Comparison of ENCODE assay signal across 1 cellular context in the genomic region with DNA sequence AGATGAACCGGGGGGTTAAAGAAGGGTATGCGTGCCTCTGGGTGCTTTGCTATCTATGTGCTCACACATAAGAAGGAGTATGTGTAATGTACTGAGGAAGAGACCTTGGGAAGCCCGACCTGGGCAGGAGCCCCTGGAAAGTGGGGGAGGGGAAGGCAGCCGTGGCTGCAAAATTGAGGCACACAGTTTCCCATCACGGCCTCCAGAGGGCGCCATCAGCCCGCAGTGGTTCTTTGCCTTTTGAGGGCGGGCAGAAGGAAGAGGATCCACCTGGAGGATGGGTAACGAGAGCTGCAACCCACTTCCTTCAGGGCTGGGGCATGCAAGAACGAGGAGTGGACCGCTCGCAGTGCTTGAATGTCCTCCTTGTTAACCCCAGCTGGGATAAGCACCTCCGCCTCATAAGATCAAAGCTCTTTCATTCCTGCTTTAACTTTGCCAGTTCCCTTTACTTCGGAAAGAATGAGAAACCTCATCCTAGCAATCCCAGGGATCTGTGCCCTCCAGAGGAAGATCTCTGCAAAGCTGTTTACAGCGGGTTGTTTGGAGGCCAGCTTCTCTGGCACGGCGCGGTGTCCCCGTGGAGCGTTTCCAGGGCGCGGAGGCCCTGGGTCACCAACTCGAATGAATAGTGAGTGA.
TF ChIP-seq lines count a peak whose summit lies in the region.

No MANE protein-coding gene starts in this region.

TF ChIP-seq in GM12878, 131 proteins besides CTCF, POLR2A, EP300 and RAD21 (continued from another document):
- TF ChIP-seq, protein P1, sequence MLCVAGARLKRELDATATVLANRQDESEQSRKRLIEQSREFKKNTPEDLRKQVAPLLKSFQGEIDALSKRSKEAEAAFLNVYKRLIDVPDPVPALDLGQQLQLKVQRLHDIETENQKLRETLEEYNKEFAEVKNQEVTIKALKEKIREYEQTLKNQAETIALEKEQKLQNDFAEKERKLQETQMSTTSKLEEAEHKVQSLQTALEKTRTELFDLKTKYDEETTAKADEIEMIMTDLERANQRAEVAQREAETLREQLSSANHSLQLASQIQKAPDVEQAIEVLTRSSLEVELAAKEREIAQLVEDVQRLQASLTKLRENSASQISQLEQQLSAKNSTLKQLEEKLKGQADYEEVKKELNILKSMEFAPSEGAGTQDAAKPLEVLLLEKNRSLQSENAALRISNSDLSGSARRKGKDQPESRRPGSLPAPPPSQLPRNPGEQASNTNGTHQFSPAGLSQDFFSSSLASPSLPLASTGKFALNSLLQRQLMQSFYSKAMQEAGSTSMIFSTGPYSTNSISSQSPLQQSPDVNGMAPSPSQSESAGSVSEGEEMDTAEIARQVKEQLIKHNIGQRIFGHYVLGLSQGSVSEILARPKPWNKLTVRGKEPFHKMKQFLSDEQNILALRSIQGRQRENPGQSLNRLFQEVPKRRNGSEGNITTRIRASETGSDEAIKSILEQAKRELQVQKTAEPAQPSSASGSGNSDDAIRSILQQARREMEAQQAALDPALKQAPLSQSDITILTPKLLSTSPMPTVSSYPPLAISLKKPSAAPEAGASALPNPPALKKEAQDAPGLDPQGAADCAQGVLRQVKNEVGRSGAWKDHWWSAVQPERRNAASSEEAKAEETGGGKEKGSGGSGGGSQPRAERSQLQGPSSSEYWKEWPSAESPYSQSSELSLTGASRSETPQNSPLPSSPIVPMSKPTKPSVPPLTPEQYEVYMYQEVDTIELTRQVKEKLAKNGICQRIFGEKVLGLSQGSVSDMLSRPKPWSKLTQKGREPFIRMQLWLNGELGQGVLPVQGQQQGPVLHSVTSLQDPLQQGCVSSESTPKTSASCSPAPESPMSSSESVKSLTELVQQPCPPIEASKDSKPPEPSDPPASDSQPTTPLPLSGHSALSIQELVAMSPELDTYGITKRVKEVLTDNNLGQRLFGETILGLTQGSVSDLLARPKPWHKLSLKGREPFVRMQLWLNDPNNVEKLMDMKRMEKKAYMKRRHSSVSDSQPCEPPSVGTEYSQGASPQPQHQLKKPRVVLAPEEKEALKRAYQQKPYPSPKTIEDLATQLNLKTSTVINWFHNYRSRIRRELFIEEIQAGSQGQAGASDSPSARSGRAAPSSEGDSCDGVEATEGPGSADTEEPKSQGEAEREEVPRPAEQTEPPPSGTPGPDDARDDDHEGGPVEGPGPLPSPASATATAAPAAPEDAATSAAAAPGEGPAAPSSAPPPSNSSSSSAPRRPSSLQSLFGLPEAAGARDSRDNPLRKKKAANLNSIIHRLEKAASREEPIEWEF (IDR thresholded peaks at IDR 0.05; ENCODE audit: insufficient replicate concordance, low read depth, low read length) = no peak
- TF ChIP-seq SMAD1 (IDR thresholded peaks at IDR 0.05; ENCODE audit: low read depth, partially characterized antibody) (no peak), CHD2 (IDR thresholded peaks at IDR 0.05; ENCODE audit: borderline replicate concordance, low read depth, low read length) (peak; percentile 71; the same call in 1 of the 2 replicates), POLR2AphosphoS2 (IDR thresholded peaks at IDR 0.05; ENCODE audit: low read depth, low read length) (no peak), MEF2A (IDR thresholded peaks at IDR 0.05; ENCODE audit: insufficient read depth, low read depth, low read length) (0 out of 2 replicates have a peak, but pooled peaks have one; percentile 34), IKZF2 (IDR thresholded peaks at IDR 0.05) (0 out of 4 replicates have a peak, but pooled peaks of 1 of the 2 experiments have one; percentile 9), RUNX3 (IDR thresholded peaks at IDR 0.05; ENCODE audit: low read length) (peak; percentile 53), TCF3 (IDR thresholded peaks at IDR 0.05; ENCODE audit: borderline replicate concordance, insufficient read depth, low read depth, low read length) (0 out of 2 replicates have a peak, but pooled peaks have one; percentile 17), CBFB (IDR thresholded peaks at IDR 0.05; ENCODE audit: low read depth) (0 out of 2 replicates have a peak, but pooled peaks have one; percentile 20), JUNB (IDR thresholded peaks at IDR 0.05) (no peak), MTA2 (IDR thresholded peaks at IDR 0.05; ENCODE audit: low read depth) (no peak), FOXM1 (IDR thresholded peaks at IDR 0.05; ENCODE audit: low read depth, low read length) (peak; percentile 45; the same call in 1 of the 2 replicates), YY1 (IDR thresholded peaks at IDR 0.05; ENCODE audit: low read depth, low read length) (peak; percentile 64; the same call in 1 of the 2 replicates), POU2F2 (IDR thresholded peaks at IDR 0.05; ENCODE audit: borderline replicate concordance, low read depth, low read length) (peak; percentile 69; the same call in 1 of the 3 replicates), TCF12 (IDR thresholded peaks at IDR 0.05; ENCODE audit: low read depth, low read length) (0 out of 2 replicates have a peak, but pooled peaks have one; percentile 38), PAX8 (IDR thresholded peaks at IDR 0.05) (no peak), EED (IDR thresholded peaks at IDR 0.05; ENCODE audit: low read depth) (peak; percentile 47; the same call in 1 of the 2 replicates)
- TF ChIP-seq, protein P2, sequence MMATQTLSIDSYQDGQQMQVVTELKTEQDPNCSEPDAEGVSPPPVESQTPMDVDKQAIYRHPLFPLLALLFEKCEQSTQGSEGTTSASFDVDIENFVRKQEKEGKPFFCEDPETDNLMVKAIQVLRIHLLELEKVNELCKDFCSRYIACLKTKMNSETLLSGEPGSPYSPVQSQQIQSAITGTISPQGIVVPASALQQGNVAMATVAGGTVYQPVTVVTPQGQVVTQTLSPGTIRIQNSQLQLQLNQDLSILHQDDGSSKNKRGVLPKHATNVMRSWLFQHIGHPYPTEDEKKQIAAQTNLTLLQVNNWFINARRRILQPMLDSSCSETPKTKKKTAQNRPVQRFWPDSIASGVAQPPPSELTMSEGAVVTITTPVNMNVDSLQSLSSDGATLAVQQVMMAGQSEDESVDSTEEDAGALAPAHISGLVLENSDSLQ (IDR thresholded peaks at IDR 0.05) = peak; percentile 10; the same call in 1 of the 2 replicates
- TF ChIP-seq, protein P3, sequence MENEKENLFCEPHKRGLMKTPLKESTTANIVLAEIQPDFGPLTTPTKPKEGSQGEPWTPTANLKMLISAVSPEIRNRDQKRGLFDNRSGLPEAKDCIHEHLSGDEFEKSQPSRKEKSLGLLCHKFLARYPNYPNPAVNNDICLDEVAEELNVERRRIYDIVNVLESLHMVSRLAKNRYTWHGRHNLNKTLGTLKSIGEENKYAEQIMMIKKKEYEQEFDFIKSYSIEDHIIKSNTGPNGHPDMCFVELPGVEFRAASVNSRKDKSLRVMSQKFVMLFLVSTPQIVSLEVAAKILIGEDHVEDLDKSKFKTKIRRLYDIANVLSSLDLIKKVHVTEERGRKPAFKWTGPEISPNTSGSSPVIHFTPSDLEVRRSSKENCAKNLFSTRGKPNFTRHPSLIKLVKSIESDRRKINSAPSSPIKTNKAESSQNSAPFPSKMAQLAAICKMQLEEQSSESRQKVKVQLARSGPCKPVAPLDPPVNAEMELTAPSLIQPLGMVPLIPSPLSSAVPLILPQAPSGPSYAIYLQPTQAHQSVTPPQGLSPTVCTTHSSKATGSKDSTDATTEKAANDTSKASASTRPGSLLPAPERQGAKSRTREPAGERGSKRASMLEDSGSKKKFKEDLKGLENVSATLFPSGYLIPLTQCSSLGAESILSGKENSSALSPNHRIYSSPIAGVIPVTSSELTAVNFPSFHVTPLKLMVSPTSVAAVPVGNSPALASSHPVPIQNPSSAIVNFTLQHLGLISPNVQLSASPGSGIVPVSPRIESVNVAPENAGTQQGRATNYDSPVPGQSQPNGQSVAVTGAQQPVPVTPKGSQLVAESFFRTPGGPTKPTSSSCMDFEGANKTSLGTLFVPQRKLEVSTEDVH (IDR thresholded peaks at IDR 0.05; ENCODE audit: low read depth, partially characterized antibody) = no peak
- TF ChIP-seq, protein P4, sequence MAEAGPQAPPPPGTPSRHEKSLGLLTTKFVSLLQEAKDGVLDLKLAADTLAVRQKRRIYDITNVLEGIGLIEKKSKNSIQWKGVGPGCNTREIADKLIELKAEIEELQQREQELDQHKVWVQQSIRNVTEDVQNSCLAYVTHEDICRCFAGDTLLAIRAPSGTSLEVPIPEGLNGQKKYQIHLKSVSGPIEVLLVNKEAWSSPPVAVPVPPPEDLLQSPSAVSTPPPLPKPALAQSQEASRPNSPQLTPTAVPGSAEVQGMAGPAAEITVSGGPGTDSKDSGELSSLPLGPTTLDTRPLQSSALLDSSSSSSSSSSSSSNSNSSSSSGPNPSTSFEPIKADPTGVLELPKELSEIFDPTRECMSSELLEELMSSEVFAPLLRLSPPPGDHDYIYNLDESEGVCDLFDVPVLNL (IDR thresholded peaks at IDR 0.05; ENCODE audit: low read depth, low read length) = no peak
